1 cellular context compared by ENCODE assay signal in genomic region chr12:76091245-76091757, GRCh38.
TF ChIP-seq lines count a peak whose summit lies in the region.

No MANE protein-coding gene starts in this region.

TF ChIP-seq in GM12878, 131 proteins besides CTCF, POLR2A, EP300 and RAD21 (continued from another document):
- TF ChIP-seq, protein P1, sequence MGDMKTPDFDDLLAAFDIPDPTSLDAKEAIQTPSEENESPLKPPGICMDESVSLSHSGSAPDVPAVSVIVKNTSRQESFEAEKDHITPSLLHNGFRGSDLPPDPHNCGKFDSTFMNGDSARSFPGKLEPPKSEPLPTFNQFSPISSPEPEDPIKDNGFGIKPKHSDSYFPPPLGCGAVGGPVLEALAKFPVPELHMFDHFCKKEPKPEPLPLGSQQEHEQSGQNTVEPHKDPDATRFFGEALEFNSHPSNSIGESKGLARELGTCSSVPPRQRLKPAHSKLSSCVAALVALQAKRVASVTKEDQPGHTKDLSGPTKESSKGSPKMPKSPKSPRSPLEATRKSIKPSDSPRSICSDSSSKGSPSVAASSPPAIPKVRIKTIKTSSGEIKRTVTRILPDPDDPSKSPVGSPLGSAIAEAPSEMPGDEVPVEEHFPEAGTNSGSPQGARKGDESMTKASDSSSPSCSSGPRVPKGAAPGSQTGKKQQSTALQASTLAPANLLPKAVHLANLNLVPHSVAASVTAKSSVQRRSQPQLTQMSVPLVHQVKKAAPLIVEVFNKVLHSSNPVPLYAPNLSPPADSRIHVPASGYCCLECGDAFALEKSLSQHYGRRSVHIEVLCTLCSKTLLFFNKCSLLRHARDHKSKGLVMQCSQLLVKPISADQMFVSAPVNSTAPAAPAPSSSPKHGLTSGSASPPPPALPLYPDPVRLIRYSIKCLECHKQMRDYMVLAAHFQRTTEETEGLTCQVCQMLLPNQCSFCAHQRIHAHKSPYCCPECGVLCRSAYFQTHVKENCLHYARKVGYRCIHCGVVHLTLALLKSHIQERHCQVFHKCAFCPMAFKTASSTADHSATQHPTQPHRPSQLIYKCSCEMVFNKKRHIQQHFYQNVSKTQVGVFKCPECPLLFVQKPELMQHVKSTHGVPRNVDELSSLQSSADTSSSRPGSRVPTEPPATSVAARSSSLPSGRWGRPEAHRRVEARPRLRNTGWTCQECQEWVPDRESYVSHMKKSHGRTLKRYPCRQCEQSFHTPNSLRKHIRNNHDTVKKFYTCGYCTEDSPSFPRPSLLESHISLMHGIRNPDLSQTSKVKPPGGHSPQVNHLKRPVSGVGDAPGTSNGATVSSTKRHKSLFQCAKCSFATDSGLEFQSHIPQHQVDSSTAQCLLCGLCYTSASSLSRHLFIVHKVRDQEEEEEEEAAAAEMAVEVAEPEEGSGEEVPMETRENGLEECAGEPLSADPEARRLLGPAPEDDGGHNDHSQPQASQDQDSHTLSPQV (IDR thresholded peaks at IDR 0.05) = no peak
- TF ChIP-seq EGR1 (IDR thresholded peaks at IDR 0.05; ENCODE audit: borderline replicate concordance in 1 of 2, low read depth in 2 of 2, low read length in 2 of 2) (no peak), BRCA1 (IDR thresholded peaks at IDR 0.05; ENCODE audit: low read depth, low read length) (no peak), E2F4 (IDR thresholded peaks at IDR 0.05; ENCODE audit: low read depth, low read length) (no peak)
- TF ChIP-seq, protein P2, sequence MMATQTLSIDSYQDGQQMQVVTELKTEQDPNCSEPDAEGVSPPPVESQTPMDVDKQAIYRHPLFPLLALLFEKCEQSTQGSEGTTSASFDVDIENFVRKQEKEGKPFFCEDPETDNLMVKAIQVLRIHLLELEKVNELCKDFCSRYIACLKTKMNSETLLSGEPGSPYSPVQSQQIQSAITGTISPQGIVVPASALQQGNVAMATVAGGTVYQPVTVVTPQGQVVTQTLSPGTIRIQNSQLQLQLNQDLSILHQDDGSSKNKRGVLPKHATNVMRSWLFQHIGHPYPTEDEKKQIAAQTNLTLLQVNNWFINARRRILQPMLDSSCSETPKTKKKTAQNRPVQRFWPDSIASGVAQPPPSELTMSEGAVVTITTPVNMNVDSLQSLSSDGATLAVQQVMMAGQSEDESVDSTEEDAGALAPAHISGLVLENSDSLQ (IDR thresholded peaks at IDR 0.05) = no peak
